ENCODE assay signal across 13 cellular contexts in genomic region chr4:101014417-101014816, GRCh38.
DNase-seq lines count a peak whose midpoint lies in the region; ATAC-seq and TF ChIP-seq lines count a peak whose summit lies in the region.
"Had no signal": no experiment of that assay in that cellular context is flagged by ENCODE, and none has a peak within 500 bp of the region (broad histone marks: within the 10 kb centered on the region; RNA-seq: fewer than 3 reads in every experiment).

No MANE protein-coding gene starts in this region.

- no peak for TF ChIP-seq CTCF in gastrocnemius medialis (IDR thresholded peaks at IDR 0.05 in 4 of 5, conservative IDR thresholded peaks at IDR 0.05 in 1 of 5)

- H3K9me3 ChIP-seq in gastrocnemius medialis: no peaks in the 10 kb centered on the region
- H3K9me3 ChIP-seq: stomach had no signal

- peaks cover 0 to 3% of the 10 kb centered on the region in 2 donors for H3K4me1 ChIP-seq in gastrocnemius medialis

- peak; percentile 42 for ATAC-seq in GM18508 (IDR thresholded peaks at IDR 0.05; ENCODE audit: insufficient read depth, unreplicated experiment)
- ATAC-seq in GM21381 (IDR thresholded peaks at IDR 0.05; ENCODE audit: unreplicated experiment): peak; percentile 36
- peak; percentile 27 for ATAC-seq in HG03060 (IDR thresholded peaks at IDR 0.05; ENCODE audit: low read depth, unreplicated experiment)
- no peak for ATAC-seq in gastrocnemius medialis
- ATAC-seq: activated CD4-positive, alpha-beta T cell treated with anti-CD3 and anti-CD28 coated beads for 36 hours had no signal

- intact Hi-C loops in gastrocnemius medialis (cut with DNase I; ENCODE audit: low total_unique reads): no loop called here

- H3K27me3 ChIP-seq in gastrocnemius medialis: no peaks in the 10 kb centered on the region
- H3K27me3 ChIP-seq: stomach had no signal

- no peak overlapping the region for H3K27ac ChIP-seq in gastrocnemius medialis
- H3K27ac ChIP-seq: stomach had no signal

- no peak overlapping the region for H3K4me3 ChIP-seq in gastrocnemius medialis
- H3K4me3 ChIP-seq: stomach had no signal

- no peaks in the 10 kb centered on the region for H3K36me3 ChIP-seq in gastrocnemius medialis
- H3K36me3 ChIP-seq: stomach had no signal

- no peak for TF ChIP-seq POLR2A in gastrocnemius medialis (IDR thresholded peaks at IDR 0.05)

- peak; percentile 67 for DNase-seq in dermis blood vessel endothelial cell
- DNase-seq in ureter (ENCODE audit: low spot score): no peak
- DNase-seq in COLO668 (lab: John Stamatoyannopoulos, UW; ENCODE audit: unreplicated experiment): no peak
- DNase-seq in gastrocnemius medialis: no peak
- DNase-seq in NCI-H82 treated with DMSO at 0.1 percent for 48 hours (lab: John Stamatoyannopoulos, UW; ENCODE audit: unreplicated experiment): no peak
- DNase-seq: activated CD4-positive, alpha-beta T cell treated with anti-CD3 and anti-CD28 coated beads for 36 hours; CD4-positive, alpha-beta T cell; NCI-H2029 treated with DMSO at 0.1 percent for 48 hours; Right ventricle myocardium superior; stomach had no signal

- in situ Hi-C loops in gastrocnemius medialis (cut with MboI; ENCODE audit: low sequenced_read_pairs in 4 of 4): no loop called here

Comparison
In these comparisons a context has a peak if more than half of its experiments do, and no peak if none do; other contexts are left out.
1. ATAC-seq: peak in GM18508 (single experiment), GM21381 (single experiment) and HG03060 (single experiment); none in gastrocnemius medialis (0 of 2).